In the genomic region with DNA sequence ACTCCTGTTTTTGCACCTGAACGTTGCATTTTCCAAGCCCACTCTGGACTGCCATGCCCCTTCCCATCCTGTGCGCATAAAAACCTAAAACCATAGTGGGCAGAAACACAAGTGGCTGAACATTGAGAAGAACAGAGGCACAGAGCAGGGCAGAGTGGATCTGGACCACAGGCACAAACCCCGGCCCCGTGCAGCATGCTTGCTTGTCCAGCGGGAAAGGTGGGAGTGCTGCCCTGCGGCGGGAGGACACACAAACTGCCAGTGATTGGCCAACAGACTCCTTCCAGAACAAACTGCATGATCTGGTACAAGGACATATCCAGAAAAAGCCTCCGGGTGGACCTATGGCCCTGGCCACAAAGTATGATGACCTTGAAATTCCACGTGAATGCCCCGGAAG, we compare ENCODE assay signal across 10 cellular contexts. TPM values are rescaled to one million over a fixed set of nuclear protein-coding genes. Genes with fewer than 3 reads are reported as not detected.
"Had no signal": no experiment of that assay in that cellular context is flagged by ENCODE, and none has a peak within 500 bp of the region (broad histone marks: within the 10 kb centered on the region; RNA-seq: fewer than 3 reads in every experiment).

No MANE protein-coding gene starts in this region.

- H3K4me3 ChIP-seq: GM23248, GM23338, HAP-1 had no signal

- H3K4me2 ChIP-seq: GM23338 had no signal

- H3K27ac Mint-ChIP-seq: GM23338, H9, HFFc6 had no signal

- H3K9me3 ChIP-seq: HAP-1 had no signal

- H3K4me1 ChIP-seq: HAP-1 had no signal

- FAIRE-seq: H54 had no signal

- DNase-seq: GM23248, GOT3, H7, H9, HCEC 1CT, HFFc6 had no signal

- H2AFZ ChIP-seq: GM23248, GM23338 had no signal

- H3K27ac ChIP-seq: GM23248 had no signal

- H3K36me3 ChIP-seq: HAP-1 had no signal

- ATAC-seq: GM23338, HCT116 had no signal

- H3K9ac ChIP-seq: GM23248 had no signal

- H3K4me3 Mint-ChIP-seq: GM23338, H9, HFFc6 had no signal

RNA-seq across cellular contexts. Expression of gene ADARB2, which starts 42.5 kb away (rescaled TPM):
- total RNA-seq: GM23248, HFFc6 had no signal
- polyA plus RNA-seq: GM23248 had no signal
